In the genomic region with DNA sequence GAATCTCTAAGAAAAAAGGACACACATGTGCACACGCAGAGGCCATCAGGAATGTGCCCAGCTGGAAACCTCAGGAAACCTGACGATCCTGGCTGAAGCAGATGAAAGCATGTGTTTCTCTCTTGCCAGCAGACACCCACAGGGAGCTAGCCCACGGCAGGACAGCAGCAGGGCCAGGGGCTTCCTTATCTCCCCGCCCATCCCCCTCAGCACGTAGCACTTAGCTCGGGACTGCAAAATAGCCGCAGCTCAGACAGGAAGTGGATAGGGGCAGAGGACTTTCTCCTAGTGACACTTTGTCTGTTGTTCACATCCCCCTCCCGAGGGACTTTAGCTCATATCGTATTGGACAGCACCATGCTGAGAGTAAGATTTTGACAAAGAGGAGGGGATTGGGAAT, we compare ENCODE assay signal across 8 cellular contexts.
DNase-seq lines count a peak whose midpoint lies in the region; ATAC-seq and TF ChIP-seq lines count a peak whose summit lies in the region.

No MANE protein-coding gene starts in this region.

- intact Hi-C loops in esophagus muscularis mucosa (cut with DNase I): no loop called here

- no peak for TF ChIP-seq EP300 in esophagus muscularis mucosa (IDR thresholded peaks at IDR 0.05)

- WGBS in esophagus muscularis mucosa: 39% methylated on average over 7 of the region's 9 CpGs

- no peak for TF ChIP-seq CTCF in Peyer's patch (IDR thresholded peaks at IDR 0.05)
- TF ChIP-seq CTCF in esophagus muscularis mucosa (IDR thresholded peaks at IDR 0.05): no peak

- no peak for ATAC-seq in stimulated activated naive B cell treated with anti-CD40 and anti-IgM and Interleukin-4, amounts not matched to agents 10 μg/mL and 1 μg/mL and 100 μg/mL, for 72 hours (replicated peaks)

- H3K4me3 ChIP-seq in Peyer's patch (peak overlapping the region in 2 of 4 donors; percentile 14 to 22), esophagus muscularis mucosa (no peak overlapping the region)

- no peak for TF ChIP-seq POLR2A in Peyer's patch (IDR thresholded peaks at IDR 0.05)
- no peak for TF ChIP-seq POLR2A in esophagus muscularis mucosa (IDR thresholded peaks at IDR 0.05; ENCODE audit: low read depth)

- H3K27me3 ChIP-seq in Peyer's patch: no peaks in the 10 kb centered on the region
- peaks cover 0 to 23% (median 0%) of the 10 kb centered on the region in 4 donors for H3K27me3 ChIP-seq in esophagus muscularis mucosa

- H3K36me3 Mint-ChIP-seq in stimulated activated naive B cell treated with anti-CD40 and anti-IgM and Interleukin-4, amounts not matched to agents 10 μg/mL and 1 μg/mL and 100 μg/mL, for 72 hours: peaks cover 52 to 64% of the 10 kb centered on the region in 2 donors

- no peaks in the 10 kb centered on the region for H3K9me3 Mint-ChIP-seq in stimulated activated naive B cell treated with anti-CD40 and anti-IgM and Interleukin-4, amounts not matched to agents 10 μg/mL and 1 μg/mL and 100 μg/mL, for 72 hours

- H3K4me3 Mint-ChIP-seq in stimulated activated naive B cell treated with anti-CD40 and anti-IgM and Interleukin-4, amounts not matched to agents 10 μg/mL and 1 μg/mL and 100 μg/mL, for 72 hours: peak overlapping the region; percentile 19 to 75

- H3K27ac ChIP-seq in Peyer's patch (peak overlapping the region; percentile 52 to 80 (median 71)), esophagus muscularis mucosa (replicated peaks in 1 of 4) (peak overlapping the region; percentile 11 to 58 (median 34))

- DNase-seq in SKM-1 treated with dmso at 0.1 percent for 144 hours (lab: John Stamatoyannopoulos, UW; ENCODE audit: unreplicated experiment): peak; percentile 34
- no peak for DNase-seq in SKM-1 (lab: John Stamatoyannopoulos, UW; ENCODE audit: unreplicated experiment)
- DNase-seq in Peyer's patch: peak in 2 of 3 donors; percentile 53 to 55
- no peak for DNase-seq in esophagus muscularis mucosa (ENCODE audit: extremely low spot score)
- no peak for DNase-seq in stimulated activated naive B cell treated with anti-CD40 and anti-IgM and Interleukin-4, amounts not matched to agents 10 μg/mL and 1 μg/mL and 100 μg/mL, for 72 hours
- DNase-seq in SIG-M5 (lab: John Stamatoyannopoulos, UW): no peak
- no peak for DNase-seq in superior temporal gyrus (ENCODE audit: extremely low spot score)
- DNase-seq in DMS 273 treated with DMSO at 0.1 percent for 48 hours (lab: John Stamatoyannopoulos, UW): no peak

- H3K36me3 ChIP-seq in Peyer's patch (peaks cover 0 to 52% (median 0%) of the 10 kb centered on the region in 3 donors), esophagus muscularis mucosa (peaks cover 0 to 76% (median 13%) of the 10 kb centered on the region in 4 donors)

- H3K4me1 Mint-ChIP-seq in stimulated activated naive B cell treated with anti-CD40 and anti-IgM and Interleukin-4, amounts not matched to agents 10 μg/mL and 1 μg/mL and 100 μg/mL, for 72 hours: peaks cover 69 to 92% of the 10 kb centered on the region in 2 donors

- H3K9me3 ChIP-seq in Peyer's patch (no peaks in the 10 kb centered on the region), esophagus muscularis mucosa (no peaks in the 10 kb centered on the region)

- peak overlapping the region; percentile 94 for H3K27ac Mint-ChIP-seq in stimulated activated naive B cell treated with anti-CD40 and anti-IgM and Interleukin-4, amounts not matched to agents 10 μg/mL and 1 μg/mL and 100 μg/mL, for 72 hours

- H3K4me1 ChIP-seq in Peyer's patch (peaks cover 3 to 32% (median 27%) of the 10 kb centered on the region in 4 donors), esophagus muscularis mucosa (peaks cover 13 to 42% (median 35%) of the 10 kb centered on the region in 4 donors)

- no peaks in the 10 kb centered on the region for H3K27me3 Mint-ChIP-seq in stimulated activated naive B cell treated with anti-CD40 and anti-IgM and Interleukin-4, amounts not matched to agents 10 μg/mL and 1 μg/mL and 100 μg/mL, for 72 hours

Comparison
In these comparisons a context has a peak if more than half of its experiments do, and no peak if none do; other contexts are left out.
1. DNase-seq: peak in SKM-1 treated with dmso at 0.1 percent for 144 hours (single experiment) and Peyer's patch (2 of 3); none in SKM-1 (single experiment), esophagus muscularis mucosa (single experiment), stimulated activated naive B cell treated with anti-CD40 and anti-IgM and Interleukin-4, amounts not matched to agents 10 μg/mL and 1 μg/mL and 100 μg/mL, for 72 hours (single experiment), SIG-M5 (single experiment), superior temporal gyrus (single experiment) and DMS 273 treated with DMSO at 0.1 percent for 48 hours (single experiment).